Comparison of ENCODE assay signal across 20 cellular contexts in genomic region chr2:43942881-43943280, GRCh38. TPM values are rescaled to one million over a fixed set of nuclear protein-coding genes. Genes with fewer than 3 reads are reported as not detected.
DNase-seq lines count a peak whose midpoint lies in the region; ATAC-seq and TF ChIP-seq lines count a peak whose summit lies in the region.
"Had no signal": no experiment of that assay in that cellular context is flagged by ENCODE, and none has a peak within 500 bp of the region (broad histone marks: within the 10 kb centered on the region; RNA-seq: fewer than 3 reads in every experiment).

No MANE protein-coding gene starts in this region.

- no peak for TF ChIP-seq CTCF in GM23338 (conservative IDR thresholded peaks at IDR 0.05; ENCODE audit: low read depth in 2 of 2)

- peaks cover 3% of the 10 kb centered on the region for H3K4me1 Mint-ChIP-seq in activated naive CD8-positive, alpha-beta T cell treated with anti-CD3 and anti-CD28 coated beads for 36 hours
- H3K4me1 Mint-ChIP-seq in activated naive CD8-positive, alpha-beta T cell treated with anti-CD3 and anti-CD28 coated beads, Interleukin-2, amount 50 U/mL, for 24 hours = no peaks in the 10 kb centered on the region
- H3K4me1 Mint-ChIP-seq in GM23338 = peaks cover 67% of the 10 kb centered on the region

- no peaks in the 10 kb centered on the region for H3K27me3 Mint-ChIP-seq in activated naive CD8-positive, alpha-beta T cell treated with anti-CD3 and anti-CD28 coated beads for 36 hours
- H3K27me3 Mint-ChIP-seq in activated naive CD8-positive, alpha-beta T cell treated with anti-CD3 and anti-CD28 coated beads, Interleukin-2, amount 50 U/mL, for 24 hours = no peaks in the 10 kb centered on the region
- H3K27me3 Mint-ChIP-seq in GM23338 (ENCODE audit: insufficient read depth, low read depth, poor library complexity) = no peaks in the 10 kb centered on the region

- H3K9me3 ChIP-seq in SK-N-MC (ENCODE audit: low read depth, low read length) = no peaks in the 10 kb centered on the region
- H3K9me3 ChIP-seq: BE2C, Peyer's patch, SJSA1 had no signal

- H3K4me1 ChIP-seq in GM23338 (ENCODE audit: insufficient read depth) = peaks cover 43% of the 10 kb centered on the region
- H3K4me1 ChIP-seq: Peyer's patch, SJSA1 had no signal

- H3K27ac ChIP-seq in GM23338 (ENCODE audit: low read depth) (peak overlapping the region; percentile 34), SK-N-MC (peak overlapping the region; percentile 29; the same call in 1 of the 2 replicates), substantia nigra (ENCODE audit: low read depth, low read length, poor library complexity, severe bottlenecking) (peak overlapping the region; percentile 10)
- H3K27ac ChIP-seq: Peyer's patch, SJSA1 had no signal

- no peaks in the 10 kb centered on the region for H3K9me2 ChIP-seq in GM23338 (ENCODE audit: insufficient read depth)

- no peak overlapping the region for H3K4me3 Mint-ChIP-seq in activated naive CD8-positive, alpha-beta T cell treated with anti-CD3 and anti-CD28 coated beads for 36 hours
- H3K4me3 Mint-ChIP-seq in activated naive CD8-positive, alpha-beta T cell treated with anti-CD3 and anti-CD28 coated beads, Interleukin-2, amount 50 U/mL, for 24 hours = no peak overlapping the region
- H3K4me3 Mint-ChIP-seq in GM23338 = no peak overlapping the region

- H3K4me3 ChIP-seq in GM23338 = no peak overlapping the region
- no peak overlapping the region for H3K4me3 ChIP-seq in SK-N-MC
- H3K4me3 ChIP-seq: Peyer's patch, SJSA1 had no signal

- ATAC-seq in activated naive CD8-positive, alpha-beta T cell treated with anti-CD3 and anti-CD28 coated beads, Interleukin-2, amount 50 U/mL, for 24 hours = no peak
- ATAC-seq in GM23338 (no peak), Right ventricle myocardium superior (ENCODE audit: poor library complexity) (no peak)
- ATAC-seq: HCT116 had no signal

- intact Hi-C loops in Right ventricle myocardium superior (cut with DNase I) = no loop called here

- H4K20me1 ChIP-seq in GM23338 (replicated peaks; ENCODE audit: insufficient read depth) = 0 out of 2 replicates have a peak, but pooled peaks cover 4% of the 10 kb centered on the region

- H3K36me3 ChIP-seq in GM23338 (ENCODE audit: insufficient read depth) (peaks cover 22% of the 10 kb centered on the region), SK-N-MC (ENCODE audit: insufficient read depth, low read length) (peaks cover 86% of the 10 kb centered on the region)

- no peaks in the 10 kb centered on the region for H3F3A ChIP-seq in GM23338 (replicated peaks; ENCODE audit: low read depth)

- no peaks in the 10 kb centered on the region for H3K9me3 Mint-ChIP-seq in activated naive CD8-positive, alpha-beta T cell treated with anti-CD3 and anti-CD28 coated beads for 36 hours
- no peaks in the 10 kb centered on the region for H3K9me3 Mint-ChIP-seq in activated naive CD8-positive, alpha-beta T cell treated with anti-CD3 and anti-CD28 coated beads, Interleukin-2, amount 50 U/mL, for 24 hours
- H3K9me3 Mint-ChIP-seq in GM23338 = no peaks in the 10 kb centered on the region

- H3K9ac ChIP-seq in SK-N-MC (ENCODE audit: insufficient read length) = no peak overlapping the region

- H3K36me3 Mint-ChIP-seq in activated naive CD8-positive, alpha-beta T cell treated with anti-CD3 and anti-CD28 coated beads for 36 hours = peaks cover 30% of the 10 kb centered on the region
- H3K36me3 Mint-ChIP-seq in activated naive CD8-positive, alpha-beta T cell treated with anti-CD3 and anti-CD28 coated beads, Interleukin-2, amount 50 U/mL, for 24 hours (ENCODE audit: low read depth) = peaks cover 77% of the 10 kb centered on the region
- H3K36me3 Mint-ChIP-seq in GM23338 (ENCODE audit: low read depth) = peaks cover 78% of the 10 kb centered on the region

- H3K79me2 ChIP-seq in GM23338 (replicated peaks; ENCODE audit: insufficient read depth) = peaks cover 52% of the 10 kb centered on the region

- H2AFZ ChIP-seq in GM23338 = no peak overlapping the region

- no peak for DNase-seq in activated naive CD8-positive, alpha-beta T cell treated with anti-CD3 and anti-CD28 coated beads for 36 hours
- DNase-seq in activated naive CD8-positive, alpha-beta T cell treated with anti-CD3 and anti-CD28 coated beads, Interleukin-2, amount 50 U/mL, for 24 hours = no peak
- DNase-seq in GM23338 (ENCODE audit: low spot score) (no peak), SK-N-MC (ENCODE audit: low read depth, low spot score) (no peak), substantia nigra (lab: John Stamatoyannopoulos, UW) (no peak), SKM-1 (lab: John Stamatoyannopoulos, UW; ENCODE audit: unreplicated experiment) (no peak), Right ventricle myocardium superior (no peak)
- DNase-seq: BE2C; DMS53; GF-D8; KG1; NCI-H1105 treated with DMSO at 0.1 percent for 48 hours; NCI-H2029 treated with DMSO at 0.1 percent for 48 hours; NCI-H345; NCI-H524; NCI-H774; NK-92 treated with Interleukin-12 subunit alpha and Interleukin-12 subunit beta, amount 100 ng/mL, for 24 hours; Peyer's patch had no signal

- peak overlapping the region; percentile 7 for H3K27ac Mint-ChIP-seq in activated naive CD8-positive, alpha-beta T cell treated with anti-CD3 and anti-CD28 coated beads for 36 hours
- H3K27ac Mint-ChIP-seq in activated naive CD8-positive, alpha-beta T cell treated with anti-CD3 and anti-CD28 coated beads, Interleukin-2, amount 50 U/mL, for 24 hours = no peak overlapping the region
- peak overlapping the region; percentile 70 for H3K27ac Mint-ChIP-seq in GM23338

- 0 out of 2 replicates have a peak overlapping the region, but pooled peaks have one; percentile 6 for H3K4me2 ChIP-seq in GM23338

- H3K27me3 ChIP-seq in GM23338 (ENCODE audit: insufficient read depth) = no peaks in the 10 kb centered on the region
- H3K27me3 ChIP-seq: BE2C, Peyer's patch, SJSA1 had no signal

TF ChIP-seq in GM23338, 12 proteins besides CTCF, POLR2A, EP300 and RAD21:
- TF ChIP-seq ZNF331 (CRISPR knock-in tag; IDR thresholded peaks at IDR 0.05; ENCODE audit: low read depth) = no peak
TF ChIP-seq in GM23338: peak in this region for 0.

RNA-seq across cellular contexts. Expression of gene LRPPRC, which starts 52.9 kb away (rescaled TPM):
- total RNA-seq in activated naive CD8-positive, alpha-beta T cell treated with anti-CD3 and anti-CD28 coated beads for 36 hours = 100 to 1,000 TPM; 220 to 221 TPM
- total RNA-seq in GM23338 (2014; rRNA removed; shearing (Covaris generic)) = 200 and 211 TPM in 2 replicates
- polyA plus RNA-seq in GM23338 (2016; fragmentation: Nextera tagmentation; extraction: Ambion mirVana) = 163 and 175 TPM in 2 replicates
- total RNA-seq in Right ventricle myocardium superior = 90.3 TPM
